Comparison of ENCODE assay signal across 17 cellular contexts in the genomic region with DNA sequence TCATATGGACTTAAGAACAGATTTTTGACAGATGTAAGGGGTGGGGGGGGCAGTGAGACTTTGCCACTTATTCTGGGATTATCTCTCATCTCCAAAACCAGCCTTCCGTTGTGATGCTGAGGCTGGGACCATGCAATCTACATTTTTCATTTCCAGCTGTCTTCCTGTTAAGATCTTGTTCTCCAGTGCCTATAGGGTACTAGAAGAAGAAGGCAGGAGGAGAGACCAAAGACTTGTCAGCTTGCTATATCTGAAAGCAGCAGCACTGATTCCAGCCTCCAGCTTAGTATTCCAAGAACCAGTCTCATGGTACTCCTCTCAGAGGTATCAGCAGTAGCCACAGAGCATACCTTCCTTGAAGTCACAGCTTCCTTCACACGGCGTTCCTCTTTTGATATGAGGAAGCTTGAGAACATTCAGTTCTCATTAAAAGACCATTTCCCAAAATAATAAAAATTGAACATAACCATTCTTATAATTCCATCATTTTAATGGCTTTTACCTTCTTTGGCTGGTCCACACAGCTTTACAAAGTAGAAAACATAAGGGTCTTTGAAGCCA. TPM values are rescaled to one million over a fixed set of nuclear protein-coding genes. Genes with fewer than 3 reads are reported as not detected.
A peak's percentile ranks its signal among the peaks of the same experiment; 100 is the strongest.
DNase-seq lines count a peak whose midpoint lies in the region; ATAC-seq and TF ChIP-seq lines count a peak whose summit lies in the region.
"Had no signal": no experiment of that assay in that cellular context is flagged by ENCODE, and none has a peak within 500 bp of the region (broad histone marks: within the 10 kb centered on the region; RNA-seq: fewer than 3 reads in every experiment).

No MANE protein-coding gene starts in this region.

- H3K27ac Mint-ChIP-seq in natural killer cell, result peak overlapping the region; percentile 79 to 83
- H3K27ac Mint-ChIP-seq in natural killer cell treated with Interleukin-12 subunit alpha and Interleukin-12 subunit beta and Interleukin-15 and Interleukin-18, amount 100 ng/mL, for 72 hours, result peak overlapping the region in 1 of 2 donors; percentile 26
- peak overlapping the region; percentile 50 to 75 for H3K27ac Mint-ChIP-seq in effector memory CD8-positive, alpha-beta T cell

- H3K4me1 Mint-ChIP-seq in natural killer cell, result peaks cover 51 to 56% of the 10 kb centered on the region in 2 donors
- peaks cover 42 to 43% of the 10 kb centered on the region in 2 donors for H3K4me1 Mint-ChIP-seq in natural killer cell treated with Interleukin-12 subunit alpha and Interleukin-12 subunit beta and Interleukin-15 and Interleukin-18, amount 100 ng/mL, for 72 hours (ENCODE audit: low read depth in 2 of 2)
- peaks cover 35 to 54% of the 10 kb centered on the region in 2 donors for H3K4me1 Mint-ChIP-seq in effector memory CD8-positive, alpha-beta T cell (ENCODE audit: low read depth in 2 of 2)

- H3K9me2 ChIP-seq in OCI-LY1 (ENCODE audit: low read depth, low read length), result no peaks in the 10 kb centered on the region

- intact Hi-C loops in natural killer cell (cut with micrococcal nuclease) (no loop called here), upper lobe of right lung (cut with DNase I) (no loop called here), adrenal gland (cut with DNase I) (no loop called here)

- DNase-seq in natural killer cell, result no peak
- no peak for DNase-seq in natural killer cell treated with Interleukin-12 subunit alpha and Interleukin-12 subunit beta and Interleukin-15 and Interleukin-18, amount 100 ng/mL, for 72 hours (ENCODE audit: low spot score)
- no peak for DNase-seq in effector memory CD8-positive, alpha-beta T cell
- no peak for DNase-seq in upper lobe of right lung
- no peak for DNase-seq in NCI-H1092 (lab: John Stamatoyannopoulos, UW)
- no peak for DNase-seq in T1000 (lab: John Stamatoyannopoulos, UW)
- no peak for DNase-seq in adrenal gland
- DNase-seq: esophagus squamous epithelium; head of caudate nucleus; MG63; NCI-H2081; NCI-H526 treated with DMSO at 0.1 percent for 48 hours; occipital lobe; stimulated activated CD4-positive, alpha-beta T cell treated with anti-CD3 and anti-CD28 coated beads, Interleukin-2, amount 100 ng/mL, for 48 hours had no signal

- H3K4me2 ChIP-seq in OCI-LY1 (ENCODE audit: low read length), result peak overlapping the region; percentile 71

- H3K36me3 ChIP-seq in OCI-LY1 (ENCODE audit: insufficient read depth, low read length) (peaks cover 30% of the 10 kb centered on the region; the same call in 1 of the 2 replicates), upper lobe of right lung (no peaks in the 10 kb centered on the region), adrenal gland (replicated peaks in 1 of 2) (no peaks in the 10 kb centered on the region)

- no peak for TF ChIP-seq POLR2A in adrenal gland (IDR thresholded peaks at IDR 0.05)

- H3K27me3 Mint-ChIP-seq in natural killer cell (ENCODE audit: low read depth in 2 of 2), result no peaks in the 10 kb centered on the region
- H3K27me3 Mint-ChIP-seq in natural killer cell treated with Interleukin-12 subunit alpha and Interleukin-12 subunit beta and Interleukin-15 and Interleukin-18, amount 100 ng/mL, for 72 hours, result no peaks in the 10 kb centered on the region
- no peaks in the 10 kb centered on the region for H3K27me3 Mint-ChIP-seq in effector memory CD8-positive, alpha-beta T cell
- H3K27me3 Mint-ChIP-seq: activated CD4-positive, alpha-beta T cell treated with anti-CD3 and anti-CD28 coated beads for 36 hours had no signal

- no peak overlapping the region for H3K4me3 Mint-ChIP-seq in natural killer cell
- no peak overlapping the region for H3K4me3 Mint-ChIP-seq in natural killer cell treated with Interleukin-12 subunit alpha and Interleukin-12 subunit beta and Interleukin-15 and Interleukin-18, amount 100 ng/mL, for 72 hours
- no peak overlapping the region for H3K4me3 Mint-ChIP-seq in effector memory CD8-positive, alpha-beta T cell
- H3K4me3 Mint-ChIP-seq: activated CD4-positive, alpha-beta T cell treated with anti-CD3 and anti-CD28 coated beads for 36 hours had no signal

- H3K4me3 ChIP-seq in OCI-LY1 (ENCODE audit: low read depth, low read length, poor library complexity, severe bottlenecking), result peak overlapping the region; percentile 13
- H3K4me3 ChIP-seq in upper lobe of right lung, result no peak overlapping the region
- no peak overlapping the region for H3K4me3 ChIP-seq in adrenal gland
- H3K4me3 ChIP-seq: esophagus squamous epithelium, MG63 had no signal

- ATAC-seq in natural killer cell (no peak), upper lobe of right lung (peak; percentile 45)
- no peak for ATAC-seq in natural killer cell treated with Interleukin-12 subunit alpha and Interleukin-12 subunit beta and Interleukin-15 and Interleukin-18, amount 100 ng/mL, for 72 hours
- ATAC-seq in effector memory CD8-positive, alpha-beta T cell (replicated peaks), result no peak
- ATAC-seq: activated CD4-positive, alpha-beta T cell treated with anti-CD3 and anti-CD28 coated beads for 36 hours; activated naive CD4-positive, alpha-beta T cell treated with anti-CD3 and anti-CD28 coated beads, Interleukin-2, amount 50 U/mL, for 72 hours had no signal

- no peak overlapping the region for H2AFZ ChIP-seq in OCI-LY1 (ENCODE audit: low read length)

- peaks cover 81% of the 10 kb centered on the region for H3K4me1 ChIP-seq in OCI-LY1 (ENCODE audit: insufficient read depth, low read length, severe bottlenecking)
- peaks cover 49% of the 10 kb centered on the region for H3K4me1 ChIP-seq in upper lobe of right lung
- H3K4me1 ChIP-seq in adrenal gland (replicated peaks in 1 of 2), result peaks cover 0 to 33% of the 10 kb centered on the region in 2 donors

- H3K9me3 ChIP-seq in OCI-LY1 (ENCODE audit: low read length), result no peaks in the 10 kb centered on the region
- H3K9me3 ChIP-seq in upper lobe of right lung, result no peaks in the 10 kb centered on the region
- no peaks in the 10 kb centered on the region for H3K9me3 ChIP-seq in adrenal gland (replicated peaks in 1 of 3)
- H3K9me3 ChIP-seq: esophagus squamous epithelium, MG63 had no signal

- no peaks in the 10 kb centered on the region for H3K36me3 Mint-ChIP-seq in natural killer cell
- H3K36me3 Mint-ChIP-seq in natural killer cell treated with Interleukin-12 subunit alpha and Interleukin-12 subunit beta and Interleukin-15 and Interleukin-18, amount 100 ng/mL, for 72 hours, result no peaks in the 10 kb centered on the region
- peaks cover 19% of the 10 kb centered on the region for H3K36me3 Mint-ChIP-seq in effector memory CD8-positive, alpha-beta T cell (ENCODE audit: insufficient read depth)
- H3K36me3 Mint-ChIP-seq: activated naive CD4-positive, alpha-beta T cell treated with anti-CD3 and anti-CD28 coated beads, Interleukin-2, amount 50 U/mL, for 72 hours had no signal

- H3K27me3 ChIP-seq in OCI-LY1 (ENCODE audit: insufficient read depth, low read length), result no peaks in the 10 kb centered on the region
- no peaks in the 10 kb centered on the region for H3K27me3 ChIP-seq in upper lobe of right lung
- no peaks in the 10 kb centered on the region for H3K27me3 ChIP-seq in adrenal gland
- H3K27me3 ChIP-seq: esophagus squamous epithelium, MG63 had no signal

- no peaks in the 10 kb centered on the region for H3K9me3 Mint-ChIP-seq in natural killer cell
- H3K9me3 Mint-ChIP-seq in natural killer cell treated with Interleukin-12 subunit alpha and Interleukin-12 subunit beta and Interleukin-15 and Interleukin-18, amount 100 ng/mL, for 72 hours, result no peaks in the 10 kb centered on the region
- no peaks in the 10 kb centered on the region for H3K9me3 Mint-ChIP-seq in effector memory CD8-positive, alpha-beta T cell
- H3K9me3 Mint-ChIP-seq: activated naive CD4-positive, alpha-beta T cell treated with anti-CD3 and anti-CD28 coated beads, Interleukin-2, amount 50 U/mL, for 72 hours had no signal

- H3K27ac ChIP-seq in OCI-LY1 (ENCODE audit: low read depth, low read length, poor library complexity, severe bottlenecking) (peak overlapping the region; percentile 98), upper lobe of right lung (no peak overlapping the region), adrenal gland (no peak overlapping the region)
- H3K27ac ChIP-seq: esophagus squamous epithelium had no signal

- no peak for TF ChIP-seq CTCF in natural killer cell (IDR thresholded peaks at IDR 0.05)
- TF ChIP-seq CTCF in OCI-LY1 (IDR thresholded peaks at IDR 0.05; ENCODE audit: low read length), result no peak
- TF ChIP-seq CTCF in upper lobe of right lung (IDR thresholded peaks at IDR 0.05), result no peak
- TF ChIP-seq CTCF in adrenal gland (IDR thresholded peaks at IDR 0.05), result no peak

- H4K20me1 ChIP-seq in OCI-LY1 (ENCODE audit: insufficient read depth, low read length), result no peaks in the 10 kb centered on the region

- 71 to 82% (median 74%) methylated on average over 3 of the region's 3 CpGs for WGBS in adrenal gland, 4 donors

- peaks cover 69% of the 10 kb centered on the region for H3K79me2 ChIP-seq in OCI-LY1 (ENCODE audit: insufficient read depth, low read length)

- H3F3A ChIP-seq in OCI-LY1 (ENCODE audit: insufficient read depth, low read length), result peaks cover 10% of the 10 kb centered on the region

- peak overlapping the region; percentile 42; the same call in 1 of the 2 replicates for H3K9ac ChIP-seq in OCI-LY1 (ENCODE audit: low read length)

RNA-seq across cellular contexts. Expression of a gene that starts 49.8 kb away (rescaled TPM):
- total RNA-seq in natural killer cell (100 to 1,000 TPM; 184 to 204 (median 199) TPM), upper lobe of right lung (112 TPM), adrenal gland (100 to 1,000 TPM in 4 of 8 donors, 10 to 100 TPM in 4; 80.0 to 163 (median 99.2) TPM)
- 100 to 1,000 TPM in 1 of 2 donors, 10 to 100 TPM in 1; 92.3 to 125 TPM for total RNA-seq in natural killer cell treated with Interleukin-12 subunit alpha and Interleukin-12 subunit beta and Interleukin-15 and Interleukin-18, amount 100 ng/mL, for 72 hours
- 100 to 1,000 TPM in 1 of 3 donors, 10 to 100 TPM in 2; 78.1 to 109 (median 85.5) TPM for polyA plus RNA-seq in adrenal gland
